ENCODE assay signal across 1 cellular context in the genomic region with DNA sequence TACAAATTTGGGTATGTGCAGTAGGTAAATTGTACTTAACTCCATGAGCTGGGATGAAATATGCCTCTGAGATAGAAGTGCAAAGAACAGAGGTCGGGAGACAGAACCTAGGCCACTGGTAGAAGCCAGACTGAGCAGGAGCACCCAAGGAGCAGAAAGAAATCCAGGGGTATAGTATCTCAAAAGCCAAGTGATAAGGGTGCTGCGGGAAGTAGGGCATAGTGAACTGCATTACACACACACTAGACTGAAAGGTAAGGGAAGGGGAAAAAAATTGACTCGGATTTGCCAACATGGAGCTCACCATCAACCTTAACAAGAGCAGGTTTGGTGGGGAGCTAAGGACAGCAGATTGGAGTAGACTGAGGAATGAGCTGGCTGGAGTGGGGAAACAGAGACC.
A peak's percentile ranks its signal among the peaks of the same experiment; 100 is the strongest.
TF ChIP-seq lines count a peak whose summit lies in the region.

No MANE protein-coding gene starts in this region.

TF ChIP-seq in HepG2, 621 proteins besides CTCF, POLR2A, EP300 and RAD21:
- TF ChIP-seq ZNF589 (CRISPR knock-in tag; conservative IDR thresholded peaks at IDR 0.05) (no peak), RBM22 (optimal IDR thresholded peaks at IDR 0.05; ENCODE audit: low read length) (peak; percentile 83)
- TF ChIP-seq, protein P1, sequence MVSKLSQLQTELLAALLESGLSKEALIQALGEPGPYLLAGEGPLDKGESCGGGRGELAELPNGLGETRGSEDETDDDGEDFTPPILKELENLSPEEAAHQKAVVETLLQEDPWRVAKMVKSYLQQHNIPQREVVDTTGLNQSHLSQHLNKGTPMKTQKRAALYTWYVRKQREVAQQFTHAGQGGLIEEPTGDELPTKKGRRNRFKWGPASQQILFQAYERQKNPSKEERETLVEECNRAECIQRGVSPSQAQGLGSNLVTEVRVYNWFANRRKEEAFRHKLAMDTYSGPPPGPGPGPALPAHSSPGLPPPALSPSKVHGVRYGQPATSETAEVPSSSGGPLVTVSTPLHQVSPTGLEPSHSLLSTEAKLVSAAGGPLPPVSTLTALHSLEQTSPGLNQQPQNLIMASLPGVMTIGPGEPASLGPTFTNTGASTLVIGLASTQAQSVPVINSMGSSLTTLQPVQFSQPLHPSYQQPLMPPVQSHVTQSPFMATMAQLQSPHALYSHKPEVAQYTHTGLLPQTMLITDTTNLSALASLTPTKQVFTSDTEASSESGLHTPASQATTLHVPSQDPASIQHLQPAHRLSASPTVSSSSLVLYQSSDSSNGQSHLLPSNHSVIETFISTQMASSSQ (IDR thresholded peaks at IDR 0.05; ENCODE audit: low read depth) = no peak
- TF ChIP-seq, protein P1 (CRISPR knock-in tag; IDR thresholded peaks at IDR 0.05; ENCODE audit: borderline replicate concordance) = 0 out of 2 replicates have a peak, but pooled peaks have one; percentile 10
TF ChIP-seq in HepG2: peak in this region for 2.
